11 cellular contexts compared by ENCODE assay signal in genomic region chr14:65333926-65334687, GRCh38.
DNase-seq lines count a peak whose midpoint lies in the region; ATAC-seq and TF ChIP-seq lines count a peak whose summit lies in the region.
"Had no signal": no experiment of that assay in that cellular context is flagged by ENCODE, and none has a peak within 500 bp of the region (broad histone marks: within the 10 kb centered on the region; RNA-seq: fewer than 3 reads in every experiment).

No MANE protein-coding gene starts in this region.

- 57 to 62% (median 58%) methylated on average over 8 of the region's 8 CpGs for WGBS in psoas muscle, 3 donors

- CTCF ChIA-PET in OCI-LY7 (lab: Charles Lee; ENCODE audit: unreplicated experiment) = interaction anchor here (1.2 to 1.8 kb wide), 2 partner anchors 13 to 15 kb away, joined by 3 to 7 read pairs; no protein-coding TSS in a partner anchor
- CTCF ChIA-PET in RWPE1 (lab: Yijun Ruan, JAX) = no interaction called here

- POLR2A ChIA-PET in OCI-LY7 (lab: Charles Lee) = interaction anchor here (0.7 to 9.4 kb wide), 10 partner anchors 9 to 128 kb away, joined by 3 to 141 read pairs (median 9); no protein-coding TSS in a partner anchor
- POLR2A ChIA-PET in RWPE1 (lab: Yijun Ruan, JAX; ENCODE audit: low non-redundant PET) = no interaction called here

- H3K4me1 ChIP-seq in OCI-LY7 (ENCODE audit: insufficient read depth, low read length, poor library complexity, severe bottlenecking) = peaks cover 78% of the 10 kb centered on the region
- no peaks in the 10 kb centered on the region for H3K4me1 ChIP-seq in psoas muscle

- no TSS peak for BruUV-seq in OCI-LY7 (replicated peaks; lab: Mats Ljungman, UMichigan)

- no peaks in the 10 kb centered on the region for H3K9me2 ChIP-seq in OCI-LY7 (ENCODE audit: insufficient read depth, low read length)

- peak overlapping the region; percentile 79 for H2AFZ ChIP-seq in OCI-LY7 (ENCODE audit: low read length)

- H3K9me3 ChIP-seq in OCI-LY7 (ENCODE audit: low read length) (no peaks in the 10 kb centered on the region), psoas muscle (no peaks in the 10 kb centered on the region)

- H4K20me1 ChIP-seq in OCI-LY7 (ENCODE audit: insufficient read depth, low read length) = no peaks in the 10 kb centered on the region

- ATAC-seq in psoas muscle = peak in 1 of 4 donors; percentile 37
- ATAC-seq in GM19452 (IDR thresholded peaks at IDR 0.05; ENCODE audit: unreplicated experiment) = no peak
- no peak for ATAC-seq in GM21825 (IDR thresholded peaks at IDR 0.05; ENCODE audit: unreplicated experiment)
- ATAC-seq: natural killer cell had no signal

- H3K4me3 ChIP-seq in OCI-LY7 (ENCODE audit: low read depth, low read length, poor library complexity, severe bottlenecking) (peak overlapping the region; percentile 2), fibroblast of pulmonary artery (replicated peaks; ENCODE audit: low read depth, low read length) (no peak overlapping the region), psoas muscle (no peak overlapping the region)

- H3K27ac ChIP-seq in OCI-LY7 (ENCODE audit: low read depth, low read length, poor library complexity, severe bottlenecking) (peak overlapping the region; percentile 71), psoas muscle (no peak overlapping the region), RWPE1 (no peak overlapping the region)

- H3K27me3 ChIP-seq in psoas muscle (ENCODE audit: insufficient read depth in 3 of 3, low read length in 2 of 3) = no peaks in the 10 kb centered on the region

- no peak for TF ChIP-seq CTCF in OCI-LY7 (conservative IDR thresholded peaks at IDR 0.05; ENCODE audit: low read length)
- TF ChIP-seq CTCF in fibroblast of pulmonary artery (IDR thresholded peaks at IDR 0.05; ENCODE audit: low read length, missing control alignments) = no peak
- TF ChIP-seq CTCF in psoas muscle (IDR thresholded peaks at IDR 0.05) = no peak
- no peak for TF ChIP-seq CTCF in RWPE1 (conservative IDR thresholded peaks at IDR 0.05; ENCODE audit: low read depth)

- intact Hi-C loops in OCI-LY7 (cut with micrococcal nuclease; ENCODE audit: unreplicated experiment) = no loop called here
- intact Hi-C loops in psoas muscle (cut with DNase I) = no loop called here

- DNase-seq in EL (peak; percentile 88), OCI-LY7 (ENCODE audit: low spot score) (peak; percentile 60), fibroblast of pulmonary artery (ENCODE audit: low read depth) (peak; percentile 71), psoas muscle (peak; percentile 48 to 71), retina (no peak), RWPE1 (ENCODE audit: low spot score) (no peak)
- DNase-seq: natural killer cell; NCI-H1436 treated with DMSO at 0.1 percent for 48 hours; stimulated activated naive CD4-positive, alpha-beta T cell had no signal

- peak overlapping the region; percentile 44 for H3K4me2 ChIP-seq in OCI-LY7 (ENCODE audit: low read length)

- H3K36me3 ChIP-seq in OCI-LY7 (ENCODE audit: insufficient read depth, low read length) (no peaks in the 10 kb centered on the region), psoas muscle (ENCODE audit: insufficient read depth in 1 of 2, low read depth in 1 of 2) (no peaks in the 10 kb centered on the region)

- no peaks in the 10 kb centered on the region for H3K79me2 ChIP-seq in OCI-LY7 (ENCODE audit: insufficient read depth, low read depth, low read length)

Comparison
In these comparisons a context has a peak if more than half of its experiments do, and no peak if none do; other contexts are left out.
1. DNase-seq: peak in EL (single experiment), OCI-LY7 (single experiment), fibroblast of pulmonary artery (single experiment) and psoas muscle (2 of 2); none in retina (single experiment) and RWPE1 (single experiment).